20 cellular contexts compared by ENCODE assay signal in genomic region chr1:81584398-81584797, GRCh38.
DNase-seq lines count a peak whose midpoint lies in the region; ATAC-seq and TF ChIP-seq lines count a peak whose summit lies in the region.
"Had no signal": no experiment of that assay in that cellular context is flagged by ENCODE, and none has a peak within 500 bp of the region (broad histone marks: within the 10 kb centered on the region; RNA-seq: fewer than 3 reads in every experiment).

No MANE protein-coding gene starts in this region.

- no peak overlapping the region for H3K4me2 ChIP-seq in mesenchymal stem cell (ENCODE audit: low read length, poor library complexity, severe bottlenecking)
- H3K4me2 ChIP-seq: BLaER1, GM23338 had no signal

- POLR2A ChIA-PET in AG04450 (lab: Yijun Ruan, JAX): interaction anchor here (1.2 kb wide), 1 partner anchor 216 kb away, joined by 3 read pairs; the partner anchor contains the start of gene ADGRL2

- no peak overlapping the region for H2BK15ac ChIP-seq in mesenchymal stem cell (ENCODE audit: low read depth, poor library complexity, severe bottlenecking)

- TF ChIP-seq CTCF in AG04450 (IDR thresholded peaks at IDR 0.05; ENCODE audit: low read depth, low read length) (no peak), chondrocyte (IDR thresholded peaks at IDR 0.05) (no peak), fibroblast of villous mesenchyme (IDR thresholded peaks at IDR 0.05; ENCODE audit: insufficient read depth, low read depth, low read length) (no peak), ascending aorta (IDR thresholded peaks at IDR 0.05) (no peak), heart right ventricle (IDR thresholded peaks at IDR 0.05) (no peak), gastrocnemius medialis (IDR thresholded peaks at IDR 0.05 in 4 of 5, conservative IDR thresholded peaks at IDR 0.05 in 1 of 5) (no peak)

- H3K27ac Mint-ChIP-seq in chondrocyte (ENCODE audit: unreplicated experiment): peak overlapping the region; percentile 49
- H3K27ac Mint-ChIP-seq: CD4-positive, CD25-positive, alpha-beta regulatory T cell; GM23338; H9 had no signal

- H3K4me1 Mint-ChIP-seq in chondrocyte (ENCODE audit: low read depth): peaks cover 20% of the 10 kb centered on the region
- H3K4me1 Mint-ChIP-seq: CD4-positive, CD25-positive, alpha-beta regulatory T cell had no signal

- H2AK5ac ChIP-seq in mesenchymal stem cell (ENCODE audit: low read length, severe bottlenecking): no peak overlapping the region

- H4K91ac ChIP-seq in mesenchymal stem cell (ENCODE audit: low read length): no peak overlapping the region

- WGBS in mesenchymal stem cell: 55% methylated on average over 2 of the region's 6 CpGs
- 79 to 89% methylated on average over 6 of the region's 6 CpGs for WGBS in heart right ventricle, 2 donors

- no peaks in the 10 kb centered on the region for H3K36me3 Mint-ChIP-seq in chondrocyte (ENCODE audit: low read depth)
- H3K36me3 Mint-ChIP-seq: CD4-positive, CD25-positive, alpha-beta regulatory T cell had no signal

- DNase-seq in AG04450 (ENCODE audit: low read depth, low spot score) (peak; percentile 29), chondrocyte (ENCODE audit: low spot score) (no peak), fibroblast of villous mesenchyme (ENCODE audit: low read depth) (peak; percentile 28), mesenchymal stem cell (peak; percentile 22), ascending aorta (ENCODE audit: low spot score in 2 of 2) (no peak), heart right ventricle (no peak), gastrocnemius medialis (no peak)
- DNase-seq in effector CD8-positive, alpha-beta T cell (lab: John Stamatoyannopoulos, UW): no peak
- DNase-seq: 8988T; CD4-positive, CD25-positive, alpha-beta regulatory T cell; H9; KG1; MG63; NCI-H2029; NCI-H446 treated with DMSO at 0.1 percent for 48 hours; NCI-H526; NK-92 treated with Interleukin-12 subunit alpha and Interleukin-12 subunit beta, amount 100 ng/mL, for 24 hours; PC-3 had no signal

- H3K4me3 ChIP-seq in AG04450 (ENCODE audit: low read depth, low read length): no peak overlapping the region
- H3K4me3 ChIP-seq in fibroblast of villous mesenchyme (ENCODE audit: low read depth, low read length): no peak overlapping the region
- H3K4me3 ChIP-seq in mesenchymal stem cell (ENCODE audit: insufficient read depth in 1 of 2, low read depth in 1 of 2, low read length in 2 of 2): no peak overlapping the region
- H3K4me3 ChIP-seq in ascending aorta: no peak overlapping the region
- H3K4me3 ChIP-seq in heart right ventricle: no peak overlapping the region
- H3K4me3 ChIP-seq in gastrocnemius medialis: no peak overlapping the region
- H3K4me3 ChIP-seq: BLaER1, GM23338, MG63 had no signal

- no peak for TF ChIP-seq POLR2A in gastrocnemius medialis (IDR thresholded peaks at IDR 0.05)

- H3K27ac ChIP-seq in AG04450 (ENCODE audit: low read depth, low read length) (no peak overlapping the region), mesenchymal stem cell (ENCODE audit: low read length, poor library complexity, severe bottlenecking) (no peak overlapping the region), ascending aorta (no peak overlapping the region), heart right ventricle (no peak overlapping the region), gastrocnemius medialis (no peak overlapping the region)
- H3K27ac ChIP-seq: BLaER1 had no signal

- H2BK120ac ChIP-seq in mesenchymal stem cell (ENCODE audit: low read depth, low read length): no peak overlapping the region

- H3K9me3 Mint-ChIP-seq in chondrocyte (ENCODE audit: low read depth): no peaks in the 10 kb centered on the region
- H3K9me3 Mint-ChIP-seq: GM23338, H9 had no signal

- H3K79me1 ChIP-seq in mesenchymal stem cell (replicated peaks; ENCODE audit: low read length, poor library complexity, severe bottlenecking): no peaks in the 10 kb centered on the region

- H3K4me3 Mint-ChIP-seq in chondrocyte (ENCODE audit: unreplicated experiment): no peak overlapping the region
- H3K4me3 Mint-ChIP-seq: CD4-positive, CD25-positive, alpha-beta regulatory T cell; GM23338; H9 had no signal

- in situ Hi-C loops in gastrocnemius medialis (cut with MboI; ENCODE audit: low sequenced_read_pairs in 4 of 4): no loop called here

- H3K14ac ChIP-seq in mesenchymal stem cell (ENCODE audit: low read length in 2 of 2): no peak overlapping the region

- H2AFZ ChIP-seq in mesenchymal stem cell (ENCODE audit: low read depth, low read length): no peak overlapping the region
- H2AFZ ChIP-seq: GM23338 had no signal

- no peak overlapping the region for H3K18ac ChIP-seq in mesenchymal stem cell (ENCODE audit: low read depth in 1 of 2, low read length in 2 of 2)

- intact Hi-C loops in ascending aorta (cut with DNase I): loop anchor here (5.0 kb wide), 1 partner anchor 77 kb away; no protein-coding TSS in a partner anchor
- intact Hi-C loops in heart right ventricle (cut with DNase I): no loop called here
- intact Hi-C loops in gastrocnemius medialis (cut with DNase I; ENCODE audit: low total_unique reads): no loop called here

- no peak overlapping the region for H2BK5ac ChIP-seq in mesenchymal stem cell (ENCODE audit: low read depth, low read length, poor library complexity, severe bottlenecking)

- no peak overlapping the region for H3K4ac ChIP-seq in mesenchymal stem cell (ENCODE audit: low read depth in 1 of 2, low read length in 2 of 2)

- H3K9me3 ChIP-seq in AG04450 (ENCODE audit: control insufficient read depth, insufficient read depth, low read length) (no peaks in the 10 kb centered on the region), mesenchymal stem cell (ENCODE audit: control insufficient read depth, low read length) (no peaks in the 10 kb centered on the region), ascending aorta (no peaks in the 10 kb centered on the region), heart right ventricle (no peaks in the 10 kb centered on the region), gastrocnemius medialis (no peaks in the 10 kb centered on the region)
- H3K9me3 ChIP-seq: BLaER1, MG63 had no signal

- H3K27me3 Mint-ChIP-seq in chondrocyte (ENCODE audit: low read depth): no peaks in the 10 kb centered on the region
- H3K27me3 Mint-ChIP-seq: CD4-positive, CD25-positive, alpha-beta regulatory T cell had no signal

- H3K27me3 ChIP-seq in AG04450 (ENCODE audit: control insufficient read depth, insufficient read depth, low read length): no peaks in the 10 kb centered on the region
- H3K27me3 ChIP-seq in mesenchymal stem cell (ENCODE audit: control insufficient read depth in 1 of 2, insufficient read depth in 1 of 2, low read length in 2 of 2): no peaks in the 10 kb centered on the region
- H3K27me3 ChIP-seq in ascending aorta: no peaks in the 10 kb centered on the region
- H3K27me3 ChIP-seq in heart right ventricle: no peaks in the 10 kb centered on the region
- H3K27me3 ChIP-seq in gastrocnemius medialis: no peaks in the 10 kb centered on the region
- H3K27me3 ChIP-seq: BLaER1 had no signal

- no peak overlapping the region for H4K8ac ChIP-seq in mesenchymal stem cell (ENCODE audit: low read length)

- no peaks in the 10 kb centered on the region for H3K36me3 ChIP-seq in mesenchymal stem cell (ENCODE audit: control insufficient read depth in 1 of 2, insufficient read depth in 2 of 2, low read depth in 1 of 2, low read length in 2 of 2)
- no peaks in the 10 kb centered on the region for H3K36me3 ChIP-seq in ascending aorta
- no peaks in the 10 kb centered on the region for H3K36me3 ChIP-seq in heart right ventricle
- H3K36me3 ChIP-seq in gastrocnemius medialis: no peaks in the 10 kb centered on the region
- H3K36me3 ChIP-seq: BLaER1, MG63 had no signal

- no peak overlapping the region for H3K23ac ChIP-seq in mesenchymal stem cell (ENCODE audit: low read length in 2 of 2)

- peaks cover 3% of the 10 kb centered on the region for H3K4me1 ChIP-seq in mesenchymal stem cell (ENCODE audit: control insufficient read depth, insufficient read depth, low read depth, low read length)
- no peaks in the 10 kb centered on the region for H3K4me1 ChIP-seq in ascending aorta
- H3K4me1 ChIP-seq in heart right ventricle: no peaks in the 10 kb centered on the region
- H3K4me1 ChIP-seq in gastrocnemius medialis: no peaks in the 10 kb centered on the region
- H3K4me1 ChIP-seq: BLaER1 had no signal

- no peak overlapping the region for H2BK12ac ChIP-seq in mesenchymal stem cell (ENCODE audit: low read length in 2 of 2)

- no peak overlapping the region for H3K9ac ChIP-seq in mesenchymal stem cell (ENCODE audit: low read length)
- H3K9ac ChIP-seq: BLaER1 had no signal

- CTCF ChIA-PET in AG04450 (lab: Charles Lee): interaction anchor here (0.7 kb wide), 1 partner anchor 174 kb away, joined by 3 read pairs; no protein-coding TSS in a partner anchor

- ATAC-seq in heart right ventricle: no peak
- ATAC-seq in gastrocnemius medialis: no peak
- ATAC-seq: GM23338, PC-3 had no signal

Comparison
In these comparisons a context has a peak if more than half of its experiments do, and no peak if none do; other contexts are left out.
1. DNase-seq: peak in AG04450 (single experiment), fibroblast of villous mesenchyme (single experiment) and mesenchymal stem cell (single experiment); none in chondrocyte (single experiment), effector CD8-positive, alpha-beta T cell (single experiment), ascending aorta (0 of 2), heart right ventricle (0 of 2) and gastrocnemius medialis (0 of 2).